In the genomic region with DNA sequence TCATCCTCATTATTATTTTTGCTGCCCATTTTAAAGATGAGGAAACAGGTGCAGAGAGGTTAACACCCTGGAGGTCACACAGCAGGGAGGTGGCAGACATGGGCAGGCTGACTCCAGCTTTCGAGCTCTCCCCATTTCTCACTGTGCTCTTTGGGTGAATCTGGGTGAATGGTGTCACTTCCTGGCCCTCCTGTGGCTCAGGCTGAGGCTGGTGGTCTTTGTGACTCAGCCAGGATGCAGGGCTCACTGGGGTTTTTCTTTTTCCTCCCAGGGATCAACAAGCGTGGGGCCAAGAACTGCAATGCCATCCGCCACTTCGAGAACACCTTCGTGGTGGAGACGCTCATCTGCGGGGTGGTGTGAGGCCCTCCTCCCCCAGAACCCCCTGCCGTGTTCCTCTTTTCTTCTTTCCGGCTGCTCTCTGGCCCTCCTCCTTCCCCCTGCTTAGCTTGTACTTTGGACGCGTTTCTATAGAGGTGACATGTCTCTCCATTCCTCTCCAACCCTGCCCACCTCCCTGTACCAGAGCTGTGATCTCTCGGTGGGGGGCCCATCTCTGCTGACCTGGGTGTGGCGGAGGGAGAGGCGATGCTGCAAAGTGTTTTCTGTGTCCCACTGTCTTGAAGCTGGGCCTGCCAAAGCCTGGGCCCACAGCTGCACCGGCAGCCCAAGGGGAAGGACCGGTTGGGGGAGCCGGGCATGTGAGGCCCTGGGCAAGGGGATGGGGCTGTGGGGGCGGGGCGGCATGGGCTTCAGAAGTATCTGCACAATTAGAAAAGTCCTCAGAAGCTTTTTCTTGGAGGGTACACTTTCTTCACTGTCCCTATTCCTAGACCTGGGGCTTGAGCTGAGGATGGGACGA, we compare ENCODE assay signal across 11 cellular contexts. TPM values are rescaled to one million over a fixed set of nuclear protein-coding genes. Genes with fewer than 3 reads are reported as not detected.
A peak's percentile ranks its signal among the peaks of the same experiment; 100 is the strongest.
DNase-seq lines count a peak whose midpoint lies in the region; ATAC-seq, FAIRE-seq and TF ChIP-seq lines count a peak whose summit lies in the region.
"Had no signal": no experiment of that assay in that cellular context is flagged by ENCODE, and none has a peak within 500 bp of the region (broad histone marks: within the 10 kb centered on the region; RNA-seq: fewer than 3 reads in every experiment).

No MANE protein-coding gene starts in this region.

- peaks cover 56% of the 10 kb centered on the region for H3K4me1 Mint-ChIP-seq in activated CD8-positive, alpha-beta T cell treated with anti-CD3 and anti-CD28 coated beads, Interleukin-2, amount 10 ng/mL, durations not matched to agents 7 days and 5 days (ENCODE audit: low read depth)
- peaks cover 69% of the 10 kb centered on the region for H3K4me1 Mint-ChIP-seq in stimulated activated naive CD8-positive, alpha-beta T cell treated with anti-CD3 and anti-CD28 coated beads, Interleukin-15, amount 100 ng/mL, for 72 hours

- peaks cover 43% of the 10 kb centered on the region for H3K36me3 Mint-ChIP-seq in activated CD8-positive, alpha-beta T cell treated with anti-CD3 and anti-CD28 coated beads, Interleukin-2, amount 10 ng/mL, durations not matched to agents 7 days and 5 days (ENCODE audit: low read depth)

- ATAC-seq in activated CD8-positive, alpha-beta T cell treated with anti-CD3 and anti-CD28 coated beads, Interleukin-2, amount 10 ng/mL, durations not matched to agents 7 days and 5 days: peak; percentile 90
- ATAC-seq in left colon (peak; percentile 16), HG02763 (IDR thresholded peaks at IDR 0.05; ENCODE audit: unreplicated experiment) (no peak)
- ATAC-seq in stimulated activated naive CD8-positive, alpha-beta T cell treated with anti-CD3 and anti-CD28 coated beads, Interleukin-15, amount 100 ng/mL, for 72 hours: peak; percentile 91
- ATAC-seq: heart right ventricle had no signal

- peak overlapping the region; percentile 91 for H3K27ac Mint-ChIP-seq in activated CD8-positive, alpha-beta T cell treated with anti-CD3 and anti-CD28 coated beads, Interleukin-2, amount 10 ng/mL, durations not matched to agents 7 days and 5 days
- H3K27ac Mint-ChIP-seq in stimulated activated naive CD8-positive, alpha-beta T cell treated with anti-CD3 and anti-CD28 coated beads, Interleukin-15, amount 100 ng/mL, for 72 hours: peak overlapping the region; percentile 50 to 71

- CTCF ChIA-PET in activated CD8-positive, alpha-beta T cell treated with anti-CD3 and anti-CD28 coated beads, Interleukin-2, amount 10 ng/mL, durations not matched to agents 7 days and 5 days (lab: Charles Lee): interaction anchor here (0.7 to 3.9 kb wide), 18 partner anchors 8 to 175 kb away, joined by 3 to 18 read pairs (median 5); partner anchors contain the start of gene ITM2C

- H3K27me3 Mint-ChIP-seq in activated CD8-positive, alpha-beta T cell treated with anti-CD3 and anti-CD28 coated beads, Interleukin-2, amount 10 ng/mL, durations not matched to agents 7 days and 5 days (ENCODE audit: low read depth): no peaks in the 10 kb centered on the region
- no peaks in the 10 kb centered on the region for H3K27me3 Mint-ChIP-seq in stimulated activated naive CD8-positive, alpha-beta T cell treated with anti-CD3 and anti-CD28 coated beads, Interleukin-15, amount 100 ng/mL, for 72 hours

- intact Hi-C loops in left colon (cut with DNase I, micrococcal nuclease): no loop called here

- POLR2A ChIA-PET in activated CD8-positive, alpha-beta T cell treated with anti-CD3 and anti-CD28 coated beads, Interleukin-2, amount 10 ng/mL, durations not matched to agents 7 days and 5 days (lab: Charles Lee): interaction anchor here (0.5 to 1.4 kb wide), 8 partner anchors 11 to 97 kb away, joined by 3 to 4 read pairs (median 3); partner anchors contain the start of gene ITM2C

- H3K9me3 Mint-ChIP-seq in activated CD8-positive, alpha-beta T cell treated with anti-CD3 and anti-CD28 coated beads, Interleukin-2, amount 10 ng/mL, durations not matched to agents 7 days and 5 days (ENCODE audit: insufficient read depth): no peaks in the 10 kb centered on the region
- no peaks in the 10 kb centered on the region for H3K9me3 Mint-ChIP-seq in stimulated activated naive CD8-positive, alpha-beta T cell treated with anti-CD3 and anti-CD28 coated beads, Interleukin-15, amount 100 ng/mL, for 72 hours

- H3K4me3 Mint-ChIP-seq in activated CD8-positive, alpha-beta T cell treated with anti-CD3 and anti-CD28 coated beads, Interleukin-2, amount 10 ng/mL, durations not matched to agents 7 days and 5 days: peak overlapping the region; percentile 32
- peak overlapping the region; percentile 35 to 75 for H3K4me3 Mint-ChIP-seq in stimulated activated naive CD8-positive, alpha-beta T cell treated with anti-CD3 and anti-CD28 coated beads, Interleukin-15, amount 100 ng/mL, for 72 hours

- peak; percentile 5 for DNase-seq in activated CD4-positive, alpha-beta T cell treated with anti-CD3 and anti-CD28 coated beads for 48 hours
- no peak for DNase-seq in activated CD4-positive, alpha-beta T cell treated with anti-CD3 and anti-CD28 coated beads for 4 hours
- DNase-seq in activated CD8-positive, alpha-beta T cell treated with anti-CD3 and anti-CD28 coated beads, Interleukin-2, amount 10 ng/mL, durations not matched to agents 7 days and 5 days: peak; percentile 83
- DNase-seq in left colon (no peak), 8988T (no peak), D721Med (ENCODE audit: insufficient read length, low spot score) (no peak)
- DNase-seq in stimulated activated naive CD8-positive, alpha-beta T cell treated with anti-CD3 and anti-CD28 coated beads, Interleukin-15, amount 100 ng/mL, for 72 hours: peak; percentile 58 to 85
- DNase-seq: heart right ventricle, NCI-H1092, pancreas had no signal

- no peak for FAIRE-seq in D721Med (lab: Jason Lieb, UNC)
- FAIRE-seq: pancreas had no signal

- no peak for TF ChIP-seq CTCF in D721Med (IDR thresholded peaks at IDR 0.05; ENCODE audit: insufficient read depth, missing control alignments)

RNA-seq across cellular contexts. Expression of gene ITM2C, which starts 13.2 kb away (rescaled TPM):
- total RNA-seq in activated CD8-positive, alpha-beta T cell treated with anti-CD3 and anti-CD28 coated beads, Interleukin-2, amount 10 ng/mL, durations not matched to agents 7 days and 5 days: 10 to 100 TPM; 77.2 to 79.5 TPM
- total RNA-seq in left colon: 1,000 to 10,000 TPM; 2,207 to 2,247 TPM

RNA-seq across cellular contexts. Expression of gene GPR55, which starts 47.1 kb away (rescaled TPM):
- 10 to 100 TPM; 12.3 to 12.5 TPM for total RNA-seq in activated CD8-positive, alpha-beta T cell treated with anti-CD3 and anti-CD28 coated beads, Interleukin-2, amount 10 ng/mL, durations not matched to agents 7 days and 5 days
- under 1 TPM; 0.34 TPM for total RNA-seq in left colon

Comparison
In these comparisons a context has a peak if more than half of its experiments do, and no peak if none do; other contexts are left out.
1. DNase-seq: peak in activated CD4-positive, alpha-beta T cell treated with anti-CD3 and anti-CD28 coated beads for 48 hours (single experiment), activated CD8-positive, alpha-beta T cell treated with anti-CD3 and anti-CD28 coated beads, Interleukin-2, amount 10 ng/mL, durations not matched to agents 7 days and 5 days (single experiment) and stimulated activated naive CD8-positive, alpha-beta T cell treated with anti-CD3 and anti-CD28 coated beads, Interleukin-15, amount 100 ng/mL, for 72 hours (2 of 2); none in activated CD4-positive, alpha-beta T cell treated with anti-CD3 and anti-CD28 coated beads for 4 hours (0 of 2), left colon (0 of 2), 8988T (single experiment) and D721Med (single experiment).
2. RNA of gene ITM2C, which starts 13.2 kb away (total RNA-seq): 2,207 to 2,247 TPM in left colon; 77.2 to 79.5 TPM in activated CD8-positive, alpha-beta T cell treated with anti-CD3 and anti-CD28 coated beads, Interleukin-2, amount 10 ng/mL, durations not matched to agents 7 days and 5 days; every median in the first group is over 10 times any median in the second.
3. RNA of gene GPR55, which starts 47.1 kb away (total RNA-seq): 12.3 to 12.5 TPM in activated CD8-positive, alpha-beta T cell treated with anti-CD3 and anti-CD28 coated beads, Interleukin-2, amount 10 ng/mL, durations not matched to agents 7 days and 5 days; 0.34 TPM in left colon; every median in the first group is over 4 times any median in the second.